ENCODE assay signal across 12 cellular contexts in the genomic region with DNA sequence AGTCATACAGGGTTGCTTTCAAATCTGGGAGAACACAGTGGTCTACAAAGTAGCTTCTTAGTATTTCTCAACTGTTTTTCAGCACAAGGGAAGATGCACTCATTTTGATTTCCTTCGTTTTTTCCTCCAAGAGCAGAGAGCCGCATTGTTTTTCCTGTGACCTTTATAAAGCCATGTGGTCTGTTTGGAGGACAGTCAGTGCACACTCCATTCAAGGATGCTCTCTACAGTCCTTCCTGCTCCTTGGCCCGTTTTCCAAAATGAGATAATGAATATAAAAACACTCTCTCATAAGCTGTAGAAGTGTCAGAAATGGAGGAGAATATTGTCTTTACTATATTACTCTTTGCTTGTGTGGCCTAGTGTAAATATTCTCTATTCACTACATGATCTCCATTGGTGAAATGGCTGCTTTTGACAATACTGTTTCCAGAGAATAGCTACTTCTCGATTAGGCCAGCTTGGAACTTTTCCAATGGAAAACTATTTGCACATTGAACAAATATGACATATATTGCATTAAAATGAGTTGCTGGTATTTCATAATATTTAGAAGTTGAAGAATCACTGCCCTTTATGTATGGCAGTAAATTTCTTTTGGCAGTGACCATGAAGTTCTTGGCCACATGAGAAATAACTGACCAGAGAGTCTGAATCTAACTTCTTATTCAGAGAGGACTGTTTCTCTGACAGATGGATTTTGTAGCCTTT.
DNase-seq lines count a peak whose midpoint lies in the region; ATAC-seq and TF ChIP-seq lines count a peak whose summit lies in the region.
"Had no signal": no experiment of that assay in that cellular context is flagged by ENCODE, and none has a peak within 500 bp of the region (broad histone marks: within the 10 kb centered on the region; RNA-seq: fewer than 3 reads in every experiment).

No MANE protein-coding gene starts in this region.

- peaks cover 36% of the 10 kb centered on the region for H3K4me1 ChIP-seq in GM23338 (ENCODE audit: insufficient read depth)
- H3K4me1 ChIP-seq in adipocyte (ENCODE audit: control insufficient read depth, insufficient read depth, low read length), result peaks cover 28% of the 10 kb centered on the region
- peaks cover 46% of the 10 kb centered on the region for H3K4me1 ChIP-seq in skeletal muscle satellite cell (ENCODE audit: control insufficient read depth, insufficient read depth, low read length)

- H3K27ac Mint-ChIP-seq in GM23338, result peak overlapping the region; percentile 71
- no peak overlapping the region for H3K27ac Mint-ChIP-seq in activated CD4-positive, alpha-beta T cell treated with anti-CD3 and anti-CD28 coated beads for 36 hours
- H3K27ac Mint-ChIP-seq: T-helper 1 cell treated with Interleukin-12 subunit alpha and Interleukin-12 subunit beta and Interleukin-4 antibody, amounts not matched to agents 30 μg/mL and 1 μg/mL, for 36 hours had no signal

- no peaks in the 10 kb centered on the region for H3K9me3 Mint-ChIP-seq in GM23338
- H3K9me3 Mint-ChIP-seq in activated CD4-positive, alpha-beta T cell treated with anti-CD3 and anti-CD28 coated beads for 36 hours (ENCODE audit: low read depth), result no peaks in the 10 kb centered on the region
- H3K9me3 Mint-ChIP-seq: T-helper 1 cell treated with Interleukin-12 subunit alpha and Interleukin-12 subunit beta and Interleukin-4 antibody, amounts not matched to agents 30 μg/mL and 1 μg/mL, for 36 hours had no signal

- no peak overlapping the region for H3K9ac ChIP-seq in adipocyte (ENCODE audit: low read length)
- H3K9ac ChIP-seq in skeletal muscle satellite cell (ENCODE audit: low read depth, low read length), result peak overlapping the region; percentile 1

- no peak for TF ChIP-seq CTCF in GM23338 (conservative IDR thresholded peaks at IDR 0.05; ENCODE audit: low read depth in 2 of 2)

- intact Hi-C loops in activated CD4-positive, alpha-beta T cell treated with anti-CD3 and anti-CD28 coated beads for 36 hours (cut with DNase I, micrococcal nuclease), result no loop called here

- H2AFZ ChIP-seq in GM23338, result no peak overlapping the region

- POLR2A ChIA-PET in activated CD4-positive, alpha-beta T cell treated with anti-CD3 and anti-CD28 coated beads for 36 hours (lab: Charles Lee), result no interaction called here

- peaks cover 3% of the 10 kb centered on the region for H3K27me3 Mint-ChIP-seq in GM23338 (ENCODE audit: insufficient read depth, low read depth, poor library complexity)
- H3K27me3 Mint-ChIP-seq in activated CD4-positive, alpha-beta T cell treated with anti-CD3 and anti-CD28 coated beads for 36 hours, result no peaks in the 10 kb centered on the region
- H3K27me3 Mint-ChIP-seq: activated naive CD8-positive, alpha-beta T cell had no signal

- H3K79me2 ChIP-seq in GM23338 (replicated peaks; ENCODE audit: insufficient read depth), result 0 out of 2 replicates have a peak, but pooled peaks cover 14% of the 10 kb centered on the region

- no peaks in the 10 kb centered on the region for H3K9me2 ChIP-seq in GM23338 (ENCODE audit: insufficient read depth)

- H3K9me3 ChIP-seq in adipocyte (ENCODE audit: control insufficient read depth, low read length) (no peaks in the 10 kb centered on the region), skeletal muscle satellite cell (replicated peaks; ENCODE audit: low read length) (no peaks in the 10 kb centered on the region)

- H3K4me3 ChIP-seq in GM23338 (no peak overlapping the region), adipocyte (ENCODE audit: low read length) (no peak overlapping the region), skeletal muscle satellite cell (ENCODE audit: low read length) (no peak overlapping the region)

- no peak for ATAC-seq in GM23338
- ATAC-seq in GM19328 (IDR thresholded peaks at IDR 0.05; ENCODE audit: unreplicated experiment), result no peak
- no peak for ATAC-seq in activated CD4-positive, alpha-beta T cell treated with anti-CD3 and anti-CD28 coated beads for 36 hours

- DNase-seq in GM23338 (ENCODE audit: low spot score) (no peak), adipocyte (ENCODE audit: low read depth) (peak; percentile 88), fibroblast of the conjunctiva (ENCODE audit: low read depth) (peak; percentile 57), Ammon's horn (ENCODE audit: low spot score) (no peak)
- DNase-seq in activated CD4-positive, alpha-beta T cell treated with anti-CD3 and anti-CD28 coated beads for 36 hours, result no peak
- DNase-seq: effector CD8-positive, alpha-beta T cell; Kasumi-1; NCI-H2107 had no signal

- H3F3A ChIP-seq in GM23338 (replicated peaks; ENCODE audit: low read depth), result peaks cover 3% of the 10 kb centered on the region; the same call in 1 of the 2 replicates

- no peaks in the 10 kb centered on the region; the same call in 2 of the 3 replicates for H3K36me3 Mint-ChIP-seq in GM23338 (ENCODE audit: low read depth)
- H3K36me3 Mint-ChIP-seq in activated CD4-positive, alpha-beta T cell treated with anti-CD3 and anti-CD28 coated beads for 36 hours (ENCODE audit: low read depth), result no peaks in the 10 kb centered on the region

- no peak overlapping the region for H3K4me3 Mint-ChIP-seq in GM23338
- H3K4me3 Mint-ChIP-seq in activated CD4-positive, alpha-beta T cell treated with anti-CD3 and anti-CD28 coated beads for 36 hours, result no peak overlapping the region
- H3K4me3 Mint-ChIP-seq: activated naive CD8-positive, alpha-beta T cell; T-helper 1 cell treated with Interleukin-12 subunit alpha and Interleukin-12 subunit beta and Interleukin-4 antibody, amounts not matched to agents 30 μg/mL and 1 μg/mL, for 36 hours had no signal

- H3K36me3 ChIP-seq in GM23338 (ENCODE audit: insufficient read depth) (no peaks in the 10 kb centered on the region), adipocyte (ENCODE audit: control insufficient read depth, insufficient read depth, low read length, severe bottlenecking) (no peaks in the 10 kb centered on the region), skeletal muscle satellite cell (ENCODE audit: insufficient read depth, low read length) (no peaks in the 10 kb centered on the region)

- H3K27ac ChIP-seq in GM23338 (ENCODE audit: low read depth), result no peak overlapping the region

- H3K27me3 ChIP-seq in GM23338 (ENCODE audit: insufficient read depth), result no peaks in the 10 kb centered on the region
- no peaks in the 10 kb centered on the region for H3K27me3 ChIP-seq in adipocyte (replicated peaks; ENCODE audit: control insufficient read depth, insufficient read depth, low read length)
- H3K27me3 ChIP-seq in skeletal muscle satellite cell (ENCODE audit: control insufficient read depth, insufficient read depth, low read length), result no peaks in the 10 kb centered on the region

- peaks cover 53% of the 10 kb centered on the region for H3K4me1 Mint-ChIP-seq in GM23338
- peaks cover 25% of the 10 kb centered on the region for H3K4me1 Mint-ChIP-seq in activated CD4-positive, alpha-beta T cell treated with anti-CD3 and anti-CD28 coated beads for 36 hours

- no peak overlapping the region for H3K4me2 ChIP-seq in GM23338
- peak overlapping the region; percentile 9 for H3K4me2 ChIP-seq in skeletal muscle satellite cell (ENCODE audit: low read length)

- no peaks in the 10 kb centered on the region for H4K20me1 ChIP-seq in GM23338 (replicated peaks; ENCODE audit: insufficient read depth)

- CTCF ChIA-PET in activated CD4-positive, alpha-beta T cell treated with anti-CD3 and anti-CD28 coated beads for 36 hours (lab: Charles Lee), result interaction anchor here (0.6 to 1.3 kb wide), 3 partner anchors 12 to 264 kb away, joined by 3 to 5 read pairs (median 3); no protein-coding TSS in a partner anchor

TF ChIP-seq in GM23338, 12 proteins besides CTCF, POLR2A, EP300 and RAD21 (continues in another document):
- no peak for TF ChIP-seq ZNF331 (CRISPR knock-in tag; IDR thresholded peaks at IDR 0.05; ENCODE audit: low read depth)

Comparison
In these comparisons a context has a peak if more than half of its experiments do, and no peak if none do; other contexts are left out.
1. DNase-seq: peak in adipocyte (single experiment) and fibroblast of the conjunctiva (single experiment); none in GM23338 (single experiment), Ammon's horn (single experiment) and activated CD4-positive, alpha-beta T cell treated with anti-CD3 and anti-CD28 coated beads for 36 hours (single experiment).